ENCODE assay signal across 9 cellular contexts in the genomic region with DNA sequence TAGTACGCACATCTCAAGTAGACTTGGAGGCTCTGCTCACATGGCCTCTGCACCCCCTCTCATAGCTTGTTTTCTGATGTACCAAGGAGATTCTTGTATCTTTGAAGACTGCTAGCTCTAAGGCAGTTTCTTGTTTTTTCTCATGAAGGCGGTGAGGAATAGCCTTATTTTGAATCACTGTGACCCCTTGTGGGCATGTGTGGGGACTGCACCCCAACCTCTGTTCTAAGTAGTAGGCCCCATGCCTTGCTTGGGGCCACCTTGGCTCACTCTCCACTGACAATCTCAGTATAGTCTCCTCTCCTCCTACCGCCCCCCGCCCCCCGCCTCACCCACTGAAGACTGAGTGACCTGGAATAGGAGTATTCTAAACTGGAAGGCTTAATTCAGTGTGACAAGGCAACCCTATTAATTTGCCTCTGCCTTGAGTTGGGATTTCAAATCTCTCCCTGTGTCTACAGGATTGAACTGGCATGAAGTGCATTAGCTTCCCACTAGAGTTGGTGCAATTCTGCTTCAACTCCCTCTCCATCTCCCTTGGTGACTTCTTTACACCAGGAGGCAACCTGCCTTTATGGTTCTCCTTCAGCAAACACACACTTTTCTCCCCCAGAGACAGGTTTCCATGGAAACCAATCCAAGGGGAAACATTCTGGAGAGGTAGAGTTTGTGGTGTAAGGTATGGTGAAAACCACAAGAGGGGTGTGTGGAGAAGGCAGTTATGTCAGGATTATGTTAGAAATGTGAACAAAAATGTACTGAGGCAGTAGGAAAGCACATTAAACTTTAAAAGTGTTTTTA.
DNase-seq lines count a peak whose midpoint lies in the region; ATAC-seq, FAIRE-seq and TF ChIP-seq lines count a peak whose summit lies in the region.
"Had no signal": no experiment of that assay in that cellular context is flagged by ENCODE, and none has a peak within 500 bp of the region (broad histone marks: within the 10 kb centered on the region; RNA-seq: fewer than 3 reads in every experiment).

No MANE protein-coding gene starts in this region.

- no peak overlapping the region for H3K27ac ChIP-seq in SK-N-SH (ENCODE audit: low read depth in 2 of 2, low read length in 1 of 2)
- H3K27ac ChIP-seq: BLaER1 treated with 17β-estradiol and CSF1 and Interleukin-3, amounts not matched to agents 10 nM and 100 nM had no signal

- H3K79me2 ChIP-seq in SK-N-SH (ENCODE audit: insufficient read depth), result no peaks in the 10 kb centered on the region

- peaks cover 6 to 18% of the 10 kb centered on the region in 2 donors for H3K9me3 Mint-ChIP-seq in activated naive CD4-positive, alpha-beta T cell treated with anti-CD3 and anti-CD28 coated beads, Interleukin-2, amount 50 U/mL, for 72 hours

- WGBS in SK-N-SH (ENCODE audit: low lambda C conversion rate), result 15% methylated on average over 5 of the region's 5 CpGs

- no peak overlapping the region; a peak in 1 of 4 replicates for H3K4me3 ChIP-seq in SK-N-SH (ENCODE audit: low read depth in 2 of 2, low read length in 1 of 2)
- H3K4me3 ChIP-seq: BLaER1 treated with 17β-estradiol and CSF1 and Interleukin-3, amounts not matched to agents 10 nM and 100 nM had no signal

- peaks cover 12 to 15% of the 10 kb centered on the region in 2 donors for H3K36me3 Mint-ChIP-seq in activated naive CD4-positive, alpha-beta T cell treated with anti-CD3 and anti-CD28 coated beads, Interleukin-2, amount 50 U/mL, for 72 hours

- TF ChIP-seq RAD21 in SK-N-SH (IDR thresholded peaks at IDR 0.05; ENCODE audit: low read length), result peak; percentile 65

- no peaks in the 10 kb centered on the region; the same call in 1 of the 2 replicates for H3K27me3 ChIP-seq in SK-N-SH (ENCODE audit: insufficient read depth)
- H3K27me3 ChIP-seq: BLaER1 treated with 17β-estradiol and CSF1 and Interleukin-3, amounts not matched to agents 10 nM and 100 nM had no signal

- no peaks in the 10 kb centered on the region for H3K9me3 ChIP-seq in SK-N-SH

- no peaks in the 10 kb centered on the region for H3F3A ChIP-seq in SK-N-SH (replicated peaks; ENCODE audit: insufficient read depth)

- H3K4me1 ChIP-seq in SK-N-SH (ENCODE audit: control insufficient read depth in 1 of 2, insufficient read depth in 2 of 2, low read depth in 1 of 2, low read length in 1 of 2), result no peaks in the 10 kb centered on the region

- peak; percentile 86 to 87 for ATAC-seq in activated naive CD4-positive, alpha-beta T cell treated with anti-CD3 and anti-CD28 coated beads, Interleukin-2, amount 50 U/mL, for 72 hours
- peak; percentile 63 to 68 for ATAC-seq in left cardiac atrium

- no peak for FAIRE-seq in RCC 7860 (lab: Jason Lieb, UNC)

- POLR2A ChIA-PET in SK-N-SH (lab: Yijun Ruan, JAX), result no interaction called here

- H3K9me2 ChIP-seq in SK-N-SH, result no peaks in the 10 kb centered on the region

- intact Hi-C loops in left cardiac atrium (cut with DNase I), result no loop called here

- peak; percentile 5 for DNase-seq in NCI-H1694 (lab: John Stamatoyannopoulos, UW)
- DNase-seq in NCI-H1694 treated with DMSO at 0.1 percent for 48 hours (lab: John Stamatoyannopoulos, UW), result no peak
- DNase-seq in HK-2 (ENCODE audit: unreplicated experiment), result peak; percentile 29
- DNase-seq in SK-N-SH, result peak; percentile 50
- peak in 1 of 2 donors; percentile 67 for DNase-seq in activated naive CD4-positive, alpha-beta T cell treated with anti-CD3 and anti-CD28 coated beads, Interleukin-2, amount 50 U/mL, for 72 hours (ENCODE audit: low spot score in 2 of 2)
- peak; percentile 41 for DNase-seq in left cardiac atrium
- peak; percentile 55 for DNase-seq in retina
- no peak for DNase-seq in RCC 7860 (ENCODE audit: low spot score)

- CTCF ChIA-PET in SK-N-SH (lab: Yijun Ruan, JAX), result interaction anchor here (0.6 to 1.6 kb wide), 13 partner anchors 10 to 467 kb away, joined by 3 to 10 read pairs (median 3); no protein-coding TSS in a partner anchor

- no peak for TF ChIP-seq EP300 in SK-N-SH (IDR thresholded peaks at IDR 0.05; ENCODE audit: borderline replicate concordance in 1 of 2, low read depth in 1 of 2, low read length in 1 of 2)

- no peak overlapping the region for H3K4me2 ChIP-seq in SK-N-SH

- no peaks in the 10 kb centered on the region for H4K20me1 ChIP-seq in SK-N-SH (ENCODE audit: insufficient read depth)
- H4K20me1 ChIP-seq: BLaER1 treated with 17β-estradiol and CSF1 and Interleukin-3, amounts not matched to agents 10 nM and 100 nM had no signal

- H2AFZ ChIP-seq in SK-N-SH (ENCODE audit: low read depth), result no peak overlapping the region

- H3K27ac Mint-ChIP-seq in activated naive CD4-positive, alpha-beta T cell treated with anti-CD3 and anti-CD28 coated beads, Interleukin-2, amount 50 U/mL, for 72 hours, result no peak overlapping the region

- H3K36me3 ChIP-seq in SK-N-SH (replicated peaks in 1 of 2; ENCODE audit: control insufficient read depth in 1 of 2, insufficient read depth in 2 of 2, low read length in 1 of 2), result no peaks in the 10 kb centered on the region

- no peak overlapping the region for H3K9ac ChIP-seq in SK-N-SH
- H3K9ac ChIP-seq: BLaER1 treated with 17β-estradiol and CSF1 and Interleukin-3, amounts not matched to agents 10 nM and 100 nM had no signal

- peak; percentile 71 for TF ChIP-seq CTCF in SK-N-SH (IDR thresholded peaks at IDR 0.05)

TF ChIP-seq in SK-N-SH, 30 proteins besides CTCF, POLR2A, EP300 and RAD21:
- no peak for TF ChIP-seq CHD2 (IDR thresholded peaks at IDR 0.05; ENCODE audit: low read length, partially characterized antibody)
- peak; percentile 69 for TF ChIP-seq SMC3 (IDR thresholded peaks at IDR 0.05; ENCODE audit: low read depth, low read length)

Comparison
In these comparisons a context has a peak if more than half of its experiments do, and no peak if none do; other contexts are left out.
1. DNase-seq: peak in NCI-H1694 (single experiment), HK-2 (single experiment), SK-N-SH (single experiment), left cardiac atrium (single experiment) and retina (single experiment); none in NCI-H1694 treated with DMSO at 0.1 percent for 48 hours (single experiment) and RCC 7860 (single experiment).